24 cellular contexts compared by ENCODE assay signal in the genomic region with DNA sequence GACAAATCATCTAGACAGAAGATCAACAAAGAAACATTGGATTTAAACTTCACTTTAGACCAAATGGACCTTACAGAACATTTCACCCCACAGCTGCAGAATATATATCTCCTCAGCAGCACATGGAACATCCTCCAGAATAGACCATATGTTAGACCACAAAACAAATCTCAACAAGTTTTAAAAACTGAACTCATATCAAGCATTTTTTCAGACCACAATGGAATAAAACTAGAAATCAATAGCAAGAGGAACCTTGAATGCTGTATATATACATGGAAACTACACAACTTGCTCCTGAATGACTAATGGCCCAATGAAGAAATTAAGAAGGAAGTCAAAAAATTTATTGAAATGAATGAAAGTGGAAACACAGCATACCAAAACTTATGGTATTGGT.
DNase-seq lines count a peak whose midpoint lies in the region; ATAC-seq, FAIRE-seq and TF ChIP-seq lines count a peak whose summit lies in the region.
"Had no signal": no experiment of that assay in that cellular context is flagged by ENCODE, and none has a peak within 500 bp of the region (broad histone marks: within the 10 kb centered on the region; RNA-seq: fewer than 3 reads in every experiment).

No MANE protein-coding gene starts in this region.

- no peak for TF ChIP-seq CTCF in mammary epithelial cell (conservative IDR thresholded peaks at IDR 0.05 in 1 of 2, IDR thresholded peaks at IDR 0.05 in 1 of 2; ENCODE audit: extremely low read depth in 1 of 2, insufficient read depth in 1 of 2, low read depth in 1 of 2, low read length in 2 of 2)
- TF ChIP-seq CTCF in breast epithelium (IDR thresholded peaks at IDR 0.05), result no peak
- TF ChIP-seq CTCF in keratinocyte (optimal IDR thresholded peaks at IDR 0.05 in 1 of 3, IDR thresholded peaks at IDR 0.05 in 1 of 3, conservative IDR thresholded peaks at IDR 0.05 in 1 of 3; ENCODE audit: extremely low read depth in 1 of 3, insufficient read depth in 2 of 3, low read length in 3 of 3), result no peak
- TF ChIP-seq CTCF in GM13976 (IDR thresholded peaks at IDR 0.05; ENCODE audit: borderline replicate concordance, control extremely low read depth, extremely low read depth, insufficient read depth, missing control alignments), result no peak

- H2AFZ ChIP-seq in mammary epithelial cell (ENCODE audit: low read depth, low read length), result no peak overlapping the region
- no peak overlapping the region for H2AFZ ChIP-seq in keratinocyte (ENCODE audit: control insufficient read depth, low read length)

- in situ Hi-C loops in mammary epithelial cell (cut with MboI; ENCODE audit: low sequenced_read_pairs in 2 of 2), result no loop called here
- in situ Hi-C loops in GM13976 (cut with MboI; ENCODE audit: low sequenced_read_pairs, unreplicated experiment), result no loop called here

- FAIRE-seq in keratinocyte (lab: Jason Lieb, UNC), result peak; percentile 36
- FAIRE-seq in urothelium cell line (lab: Jason Lieb, UNC), result peak; percentile 13
- FAIRE-seq: D721Med, G401.6, GM12891, GM18507, GM19239 had no signal

- H3K4me3 ChIP-seq in mammary epithelial cell (replicated peaks in 1 of 3; ENCODE audit: insufficient read depth in 1 of 3, low read depth in 2 of 3, low read length in 3 of 3) (no peak overlapping the region), breast epithelium (no peak overlapping the region), keratinocyte (ENCODE audit: control insufficient read depth in 2 of 3, extremely low read depth in 1 of 3, insufficient read depth in 2 of 3, low read depth in 1 of 3, low read length in 3 of 3) (no peak overlapping the region)
- H3K4me3 ChIP-seq: A549; BLaER1 treated with 17β-estradiol and CSF1 and Interleukin-3, amounts not matched to agents 10 nM and 100 nM had no signal

- CTCF ChIA-PET in mammary epithelial cell (lab: Charles Lee; ENCODE audit: low non-redundant PET), result no interaction called here

- intact Hi-C loops in mammary epithelial cell (cut with micrococcal nuclease) (no loop called here), breast epithelium (cut with DNase I; ENCODE audit: low total_unique reads) (no loop called here)

- no peak for ATAC-seq in GM18520 (IDR thresholded peaks at IDR 0.05; ENCODE audit: unreplicated experiment)
- ATAC-seq: A549; CD8-positive, alpha-beta T cell had no signal

- no peaks in the 10 kb centered on the region for H3K36me3 ChIP-seq in mammary epithelial cell (ENCODE audit: insufficient read depth, low read length)
- no peaks in the 10 kb centered on the region for H3K36me3 ChIP-seq in breast epithelium
- H3K36me3 ChIP-seq in keratinocyte (ENCODE audit: control insufficient read depth in 2 of 2, extremely low read depth in 1 of 2, insufficient read depth in 2 of 2, low read length in 2 of 2), result no peaks in the 10 kb centered on the region
- H3K36me3 ChIP-seq: BLaER1 treated with 17β-estradiol and CSF1 and Interleukin-3, amounts not matched to agents 10 nM and 100 nM had no signal

- BruUV-seq in mammary epithelial cell (replicated peaks; lab: Mats Ljungman, UMichigan), result no TSS peak

- no peaks in the 10 kb centered on the region for H3K79me2 ChIP-seq in mammary epithelial cell (ENCODE audit: insufficient read depth, low read length)
- no peaks in the 10 kb centered on the region for H3K79me2 ChIP-seq in keratinocyte (ENCODE audit: control insufficient read depth, insufficient read depth, low read length)

- no peaks in the 10 kb centered on the region for H3K9me1 ChIP-seq in keratinocyte (ENCODE audit: control insufficient read depth, extremely low read depth, insufficient read depth, low read length)

- dilution Hi-C loops in mammary epithelial cell (cut with HindIII; ENCODE audit: low sequenced_read_pairs) (no loop called here), keratinocyte (cut with MboI; ENCODE audit: extremely low pct_ligation_motif_present, low sequenced_read_pairs) (no loop called here)

- no peak for TF ChIP-seq POLR2A in breast epithelium (IDR thresholded peaks at IDR 0.05)

- H3K27me3 ChIP-seq in mammary epithelial cell (ENCODE audit: insufficient read depth, low read length), result no peaks in the 10 kb centered on the region
- no peaks in the 10 kb centered on the region for H3K27me3 ChIP-seq in breast epithelium
- no peaks in the 10 kb centered on the region for H3K27me3 ChIP-seq in keratinocyte (ENCODE audit: control insufficient read depth, extremely low read depth, insufficient read depth, low read length)
- H3K27me3 ChIP-seq: BLaER1 treated with 17β-estradiol and CSF1 and Interleukin-3, amounts not matched to agents 10 nM and 100 nM had no signal

- no peaks in the 10 kb centered on the region for H4K20me1 ChIP-seq in mammary epithelial cell (ENCODE audit: insufficient read depth, low read length)
- no peaks in the 10 kb centered on the region for H4K20me1 ChIP-seq in keratinocyte (ENCODE audit: control insufficient read depth, extremely low read depth, insufficient read depth, low read length)
- H4K20me1 ChIP-seq: BLaER1 treated with 17β-estradiol and CSF1 and Interleukin-3, amounts not matched to agents 10 nM and 100 nM had no signal

- H3K4me2 ChIP-seq in mammary epithelial cell (ENCODE audit: insufficient read depth, low read depth, low read length) (no peak overlapping the region), keratinocyte (ENCODE audit: control insufficient read depth, extremely low read depth, insufficient read depth, low read depth, low read length) (no peak overlapping the region)
- H3K4me2 ChIP-seq: A549; BLaER1 treated with 17β-estradiol and CSF1 and Interleukin-3, amounts not matched to agents 10 nM and 100 nM had no signal

- H3K9me3 ChIP-seq in mammary epithelial cell (replicated peaks; ENCODE audit: insufficient read depth, low read length) (peaks cover 3% of the 10 kb centered on the region), breast epithelium (peaks cover 5 to 23% of the 10 kb centered on the region in 2 donors), keratinocyte (ENCODE audit: control insufficient read depth, low read depth, low read length) (no peaks in the 10 kb centered on the region)
- H3K9me3 ChIP-seq: A549, Caco-2 had no signal

- H3K9ac ChIP-seq in mammary epithelial cell (ENCODE audit: insufficient read depth, low read length), result no peak overlapping the region
- no peak overlapping the region for H3K9ac ChIP-seq in keratinocyte (ENCODE audit: control insufficient read depth, extremely low read depth, insufficient read depth, low read length)
- H3K9ac ChIP-seq: BLaER1 treated with 17β-estradiol and CSF1 and Interleukin-3, amounts not matched to agents 10 nM and 100 nM had no signal

- peak; percentile 45 for DNase-seq in mammary epithelial cell
- no peak for DNase-seq in breast epithelium (ENCODE audit: low spot score in 2 of 2)
- DNase-seq in epithelial cell of prostate (ENCODE audit: low read depth, low spot score), result no peak
- DNase-seq in keratinocyte (ENCODE audit: low read depth, low spot score), result no peak
- DNase-seq in urothelium cell line (ENCODE audit: low spot score), result no peak
- DNase-seq in GM19240 (ENCODE audit: insufficient read length, low spot score), result no peak
- DNase-seq in GM13976 (ENCODE audit: low spot score), result no peak
- DNase-seq: AML-193; Caco-2; Calu3; CD4-positive, alpha-beta T cell; CD8-positive, alpha-beta T cell; DMS79 treated with DMSO at 0.1 percent for 48 hours; GF-D8 had no signal

- H3K27ac ChIP-seq in mammary epithelial cell (ENCODE audit: insufficient read depth, low read depth, low read length) (no peak overlapping the region), breast epithelium (no peak overlapping the region), epithelial cell of prostate (peak overlapping the region; percentile 14), keratinocyte (ENCODE audit: control insufficient read depth, insufficient read depth, low read length) (no peak overlapping the region)
- H3K27ac ChIP-seq: 22Rv1; A549; BLaER1 treated with 17β-estradiol and CSF1 and Interleukin-3, amounts not matched to agents 10 nM and 100 nM; C4-2B had no signal

- peaks cover 16% of the 10 kb centered on the region for H3K4me1 ChIP-seq in mammary epithelial cell (ENCODE audit: insufficient read depth, low read length)
- H3K4me1 ChIP-seq in breast epithelium, result no peaks in the 10 kb centered on the region
- H3K4me1 ChIP-seq in keratinocyte (ENCODE audit: control insufficient read depth, extremely low read depth, insufficient read depth, low read length), result peaks cover 16% of the 10 kb centered on the region
- H3K4me1 ChIP-seq: A549; BLaER1 treated with 17β-estradiol and CSF1 and Interleukin-3, amounts not matched to agents 10 nM and 100 nM had no signal
